9 cellular contexts compared by ENCODE assay signal in genomic region chr3:2765002-2765579, GRCh38.
A peak's percentile ranks its signal among the peaks of the same experiment; 100 is the strongest.
DNase-seq lines count a peak whose midpoint lies in the region; ATAC-seq and TF ChIP-seq lines count a peak whose summit lies in the region.
"Had no signal": no experiment of that assay in that cellular context is flagged by ENCODE, and none has a peak within 500 bp of the region (broad histone marks: within the 10 kb centered on the region; RNA-seq: fewer than 3 reads in every experiment).

No MANE protein-coding gene starts in this region.

- H3K4me1 Mint-ChIP-seq in CD8-positive, alpha-beta T cell (ENCODE audit: low read depth): peaks cover 4% of the 10 kb centered on the region

- no peak for TF ChIP-seq CTCF in CD8-positive, alpha-beta T cell (IDR thresholded peaks at IDR 0.05)

- no peak overlapping the region for H3K27ac ChIP-seq in CD8-positive, alpha-beta T cell (ENCODE audit: low read depth, low read length)
- H3K27ac ChIP-seq: thoracic aorta had no signal

- no peak overlapping the region for H3K4me3 Mint-ChIP-seq in CD8-positive, alpha-beta T cell

- no peak overlapping the region for H3K27ac Mint-ChIP-seq in CD8-positive, alpha-beta T cell

- no peaks in the 10 kb centered on the region for H3K9me3 ChIP-seq in endocrine pancreas (ENCODE audit: control insufficient read depth, low read length)
- H3K9me3 ChIP-seq in CD8-positive, alpha-beta T cell (ENCODE audit: low read length): no peaks in the 10 kb centered on the region
- H3K9me3 ChIP-seq: thoracic aorta had no signal

- H3K36me3 Mint-ChIP-seq in CD8-positive, alpha-beta T cell: no peaks in the 10 kb centered on the region

- CTCF ChIA-PET in CD8-positive, alpha-beta T cell (lab: Charles Lee): no interaction called here

- in situ Hi-C loops in G401 (cut with HindIII; ENCODE audit: low sequenced_read_pairs): no loop called here

- peaks cover 7% of the 10 kb centered on the region for H3K4me1 ChIP-seq in endocrine pancreas (ENCODE audit: control insufficient read depth, insufficient read depth, low read length)
- no peaks in the 10 kb centered on the region for H3K4me1 ChIP-seq in CD8-positive, alpha-beta T cell (ENCODE audit: insufficient read depth, low read length)

- peaks cover 4% of the 10 kb centered on the region for H3K27me3 Mint-ChIP-seq in CD8-positive, alpha-beta T cell (ENCODE audit: low read depth)

- intact Hi-C loops in CD8-positive, alpha-beta T cell (cut with DNase I, micrococcal nuclease): loop anchor here in 1 of 2 experiments (5.0 kb wide), 1 partner anchor 412 kb away; the partner anchor contains the start of gene CRBN

- no peaks in the 10 kb centered on the region for H3K27me3 ChIP-seq in endocrine pancreas (ENCODE audit: control insufficient read depth, insufficient read depth, low read length)
- H3K27me3 ChIP-seq in CD8-positive, alpha-beta T cell (ENCODE audit: insufficient read depth, low read length): peaks cover 4% of the 10 kb centered on the region

- no peaks in the 10 kb centered on the region for H3K36me3 ChIP-seq in endocrine pancreas (ENCODE audit: control insufficient read depth, insufficient read depth, low read length)
- no peaks in the 10 kb centered on the region for H3K36me3 ChIP-seq in CD8-positive, alpha-beta T cell (ENCODE audit: insufficient read depth, low read length)
- H3K36me3 ChIP-seq: thoracic aorta had no signal

- H3K4me3 ChIP-seq in endocrine pancreas (ENCODE audit: control insufficient read depth, insufficient read depth, low read length): peak overlapping the region; percentile 83
- no peak overlapping the region for H3K4me3 ChIP-seq in CD8-positive, alpha-beta T cell (ENCODE audit: low read depth, low read length)
- H3K4me3 ChIP-seq: thoracic aorta had no signal

- H3K9me3 Mint-ChIP-seq in CD8-positive, alpha-beta T cell: no peaks in the 10 kb centered on the region

- DNase-seq in G401 (ENCODE audit: low spot score) (peak; percentile 68), NCI-H1436 treated with DMSO at 0.1 percent for 48 hours (lab: John Stamatoyannopoulos, UW) (peak; percentile 29), AG20443 (ENCODE audit: low spot score) (no peak)
- no peak for DNase-seq in CD8-positive, alpha-beta T cell
- DNase-seq in stimulated activated CD4-positive, alpha-beta T cell treated with anti-CD3 and anti-CD28 coated beads, Interleukin-15, amount 100 ng/mL, for 24 hours: no peak
- no peak for DNase-seq in activated T-cell treated with anti-CD3 and anti-CD28 coated beads, Interleukin-2, amount 50 U/mL, for 1 hour

- peak overlapping the region; percentile 10 for H3K9ac ChIP-seq in endocrine pancreas (ENCODE audit: control insufficient read depth, insufficient read depth, low read length)

- ATAC-seq in GM21526 (IDR thresholded peaks at IDR 0.05; ENCODE audit: low FRiP score, unreplicated experiment): peak; percentile 95
- ATAC-seq in CD8-positive, alpha-beta T cell: no peak

- POLR2A ChIA-PET in CD8-positive, alpha-beta T cell (lab: Charles Lee): no interaction called here

Comparison
In these comparisons a context has a peak if more than half of its experiments do, and no peak if none do; other contexts are left out.
1. DNase-seq: peak in G401 (single experiment) and NCI-H1436 treated with DMSO at 0.1 percent for 48 hours (single experiment); none in AG20443 (single experiment), CD8-positive, alpha-beta T cell (0 of 7), stimulated activated CD4-positive, alpha-beta T cell treated with anti-CD3 and anti-CD28 coated beads, Interleukin-15, amount 100 ng/mL, for 24 hours (single experiment) and activated T-cell treated with anti-CD3 and anti-CD28 coated beads, Interleukin-2, amount 50 U/mL, for 1 hour (single experiment).